ENCODE assay signal across 13 cellular contexts in genomic region chr19:24140099-24140498, GRCh38. TPM values are rescaled to one million over a fixed set of nuclear protein-coding genes. Genes with fewer than 3 reads are reported as not detected.
DNase-seq lines count a peak whose midpoint lies in the region; ATAC-seq, FAIRE-seq and TF ChIP-seq lines count a peak whose summit lies in the region.
"Had no signal": no experiment of that assay in that cellular context is flagged by ENCODE, and none has a peak within 500 bp of the region (broad histone marks: within the 10 kb centered on the region; RNA-seq: fewer than 3 reads in every experiment).

No MANE protein-coding gene starts in this region.

- CTCF ChIA-PET in CD8-positive, alpha-beta T cell (lab: Charles Lee) = no interaction called here
- CTCF ChIA-PET in SK-N-SH (lab: Yijun Ruan, JAX) = interaction anchor here (1.0 kb wide), 1 partner anchor 49 kb away, joined by 3 read pairs; no protein-coding TSS in a partner anchor

- no peaks in the 10 kb centered on the region for H3K4me1 Mint-ChIP-seq in CD8-positive, alpha-beta T cell (ENCODE audit: low read depth)

- FAIRE-seq in bronchial epithelial cell (lab: Jason Lieb, UNC) = no peak
- FAIRE-seq: H1, kidney had no signal

- peaks cover 58% of the 10 kb centered on the region for H3K9me3 ChIP-seq in CD8-positive, alpha-beta T cell (ENCODE audit: low read length)
- peaks cover 18% of the 10 kb centered on the region for H3K9me3 ChIP-seq in SK-N-SH

- TF ChIP-seq RAD21 in SK-N-SH (IDR thresholded peaks at IDR 0.05; ENCODE audit: low read length) = no peak

- POLR2A ChIA-PET in CD8-positive, alpha-beta T cell (lab: Charles Lee) = no interaction called here
- POLR2A ChIA-PET in SK-N-SH (lab: Yijun Ruan, JAX) = no interaction called here

- no peaks in the 10 kb centered on the region for H3K27me3 Mint-ChIP-seq in CD8-positive, alpha-beta T cell (ENCODE audit: low read depth)
- H3K27me3 Mint-ChIP-seq: progenitor cell of endocrine pancreas had no signal

- H3K27ac ChIP-seq in CD8-positive, alpha-beta T cell (ENCODE audit: low read depth, low read length) = no peak overlapping the region
- no peak overlapping the region for H3K27ac ChIP-seq in SK-N-SH (ENCODE audit: low read depth in 2 of 2, low read length in 1 of 2)
- H3K27ac ChIP-seq: uterus had no signal

- H3K4me3 ChIP-seq in LNCaP clone FGC (ENCODE audit: low read depth, low read length) = no peak overlapping the region
- no peak overlapping the region for H3K4me3 ChIP-seq in bronchial epithelial cell (ENCODE audit: low read depth, low read length)
- H3K4me3 ChIP-seq in CD8-positive, alpha-beta T cell (ENCODE audit: low read depth, low read length) = no peak overlapping the region
- H3K4me3 ChIP-seq in SK-N-SH (ENCODE audit: low read depth in 2 of 2, low read length in 1 of 2) = no peak overlapping the region
- H3K4me3 ChIP-seq: uterus had no signal

- peak; percentile 30 for DNase-seq in Daoy (ENCODE audit: low read depth)
- peak; percentile 32 for DNase-seq in LNCaP clone FGC (ENCODE audit: low read depth)
- DNase-seq in bronchial epithelial cell (ENCODE audit: low read depth) = peak; percentile 89
- DNase-seq in lung microvascular endothelial cell (ENCODE audit: low read depth in 2 of 2) = peak; percentile 52 to 74
- DNase-seq in CD8-positive, alpha-beta T cell = no peak
- no peak for DNase-seq in SK-N-SH
- DNase-seq: kidney, RPMI8226, uterus had no signal

- no peak overlapping the region for H3K27ac Mint-ChIP-seq in CD8-positive, alpha-beta T cell
- H3K27ac Mint-ChIP-seq: progenitor cell of endocrine pancreas had no signal

- H3K27me3 ChIP-seq in bronchial epithelial cell (ENCODE audit: control insufficient read depth, insufficient read depth, low read length) (no peaks in the 10 kb centered on the region), SK-N-SH (ENCODE audit: insufficient read depth) (no peaks in the 10 kb centered on the region)
- H3K27me3 ChIP-seq in CD8-positive, alpha-beta T cell (ENCODE audit: insufficient read depth, low read length) = no peaks in the 10 kb centered on the region
- H3K27me3 ChIP-seq: uterus had no signal

- peaks cover 61% of the 10 kb centered on the region for H3K9me3 Mint-ChIP-seq in CD8-positive, alpha-beta T cell

- peaks cover 26% of the 10 kb centered on the region for H3K79me2 ChIP-seq in SK-N-SH (ENCODE audit: insufficient read depth)

- H3K36me3 ChIP-seq in bronchial epithelial cell (ENCODE audit: control insufficient read depth, insufficient read depth, low read length) (no peaks in the 10 kb centered on the region), SK-N-SH (replicated peaks in 1 of 2; ENCODE audit: control insufficient read depth in 1 of 2, insufficient read depth in 2 of 2, low read length in 1 of 2) (peaks cover 0 to 61% of the 10 kb centered on the region in 2 experiments)
- H3K36me3 ChIP-seq in CD8-positive, alpha-beta T cell (ENCODE audit: insufficient read depth, low read length) = no peaks in the 10 kb centered on the region
- H3K36me3 ChIP-seq: uterus had no signal

- H3K4me1 ChIP-seq in CD8-positive, alpha-beta T cell (ENCODE audit: insufficient read depth, low read length) = no peaks in the 10 kb centered on the region
- H3K4me1 ChIP-seq in SK-N-SH (ENCODE audit: control insufficient read depth in 1 of 2, insufficient read depth in 2 of 2, low read depth in 1 of 2, low read length in 1 of 2) = no peaks in the 10 kb centered on the region
- H3K4me1 ChIP-seq: uterus had no signal

- TF ChIP-seq EP300 in SK-N-SH (IDR thresholded peaks at IDR 0.05; ENCODE audit: borderline replicate concordance in 1 of 2, low read depth in 1 of 2, low read length in 1 of 2) = no peak

- no peak overlapping the region for H3K9ac ChIP-seq in SK-N-SH

- WGBS in SK-N-SH (ENCODE audit: low lambda C conversion rate) = 55% methylated on average over 3 of the region's 3 CpGs

- no peak overlapping the region for H3K4me3 Mint-ChIP-seq in CD8-positive, alpha-beta T cell

- H3K9me2 ChIP-seq in SK-N-SH = no peaks in the 10 kb centered on the region

- H3K4me2 ChIP-seq in SK-N-SH = no peak overlapping the region

- intact Hi-C loops in CD8-positive, alpha-beta T cell (cut with DNase I, micrococcal nuclease) = no loop called here

- TF ChIP-seq CTCF in LNCaP clone FGC (IDR thresholded peaks at IDR 0.05; ENCODE audit: control insufficient read depth, extremely low read depth, insufficient read depth) (no peak), bronchial epithelial cell (IDR thresholded peaks at IDR 0.05; ENCODE audit: insufficient read depth, low read length, severe bottlenecking) (no peak), SK-N-SH (IDR thresholded peaks at IDR 0.05) (no peak)
- TF ChIP-seq CTCF in CD8-positive, alpha-beta T cell (IDR thresholded peaks at IDR 0.05) = no peak

- no peak overlapping the region for H2AFZ ChIP-seq in SK-N-SH (ENCODE audit: low read depth)

- ATAC-seq in GM19452 (IDR thresholded peaks at IDR 0.05; ENCODE audit: unreplicated experiment) (no peak), HG03439 (IDR thresholded peaks at IDR 0.05; ENCODE audit: unreplicated experiment) (no peak)
- ATAC-seq in CD8-positive, alpha-beta T cell = no peak

- H3F3A ChIP-seq in SK-N-SH (replicated peaks; ENCODE audit: insufficient read depth) = peaks cover 7% of the 10 kb centered on the region

- H4K20me1 ChIP-seq in SK-N-SH (ENCODE audit: insufficient read depth) = no peaks in the 10 kb centered on the region

- H3K36me3 Mint-ChIP-seq in CD8-positive, alpha-beta T cell = peaks cover 57% of the 10 kb centered on the region

TF ChIP-seq in SK-N-SH, 30 proteins besides CTCF, POLR2A, EP300 and RAD21:
- TF ChIP-seq NRF1 (IDR thresholded peaks at IDR 0.05; ENCODE audit: low read depth, low read length) (no peak), SMC3 (IDR thresholded peaks at IDR 0.05; ENCODE audit: low read depth, low read length) (no peak), MXI1 (IDR thresholded peaks at IDR 0.05; ENCODE audit: low read depth, low read length) (no peak), TCF12 (IDR thresholded peaks at IDR 0.05) (no peak), ELF1 (IDR thresholded peaks at IDR 0.05) (no peak), GATA2 (CRISPR knock-in tag; IDR thresholded peaks at IDR 0.05) (no peak), CHD2 (IDR thresholded peaks at IDR 0.05; ENCODE audit: low read length, partially characterized antibody) (no peak), MEF2A (IDR thresholded peaks at IDR 0.05; ENCODE audit: borderline replicate concordance, low read depth) (no peak)

RNA-seq across cellular contexts. Expression of gene ZNF254, which starts 53.1 kb away (rescaled TPM):
- total RNA-seq in Daoy (2014; rRNA removed; shearing (Covaris generic)) = 7.4 and 9.9 TPM in 2 replicates
- total RNA-seq in bronchial epithelial cell = 7.4 and 9.6 TPM in 2 replicates
- 11.3 and 16.9 TPM in 2 replicates for total RNA-seq in lung microvascular endothelial cell
- 10 to 100 TPM; 11.2 to 14.2 TPM for total RNA-seq in CD8-positive, alpha-beta T cell
- 3.1 and 4.2 TPM in 2 replicates for polyA plus RNA-seq in SK-N-SH (2012; rRNA removed)
- polyA plus RNA-seq in SK-N-SH (2012; cell fraction: cytosol; rRNA removed) = 3.9 and 5.2 TPM in 2 replicates
- polyA plus RNA-seq in SK-N-SH (2012; cell fraction: nucleus; rRNA removed) = 3.4 and 6.1 TPM in 2 replicates

Comparison
In these comparisons a context has a peak if more than half of its experiments do, and no peak if none do; other contexts are left out.
1. DNase-seq: peak in Daoy (single experiment), LNCaP clone FGC (single experiment), bronchial epithelial cell (single experiment) and lung microvascular endothelial cell (2 of 2); none in CD8-positive, alpha-beta T cell (0 of 7) and SK-N-SH (single experiment).